Comparison of ENCODE assay signal across 9 cellular contexts in the genomic region with DNA sequence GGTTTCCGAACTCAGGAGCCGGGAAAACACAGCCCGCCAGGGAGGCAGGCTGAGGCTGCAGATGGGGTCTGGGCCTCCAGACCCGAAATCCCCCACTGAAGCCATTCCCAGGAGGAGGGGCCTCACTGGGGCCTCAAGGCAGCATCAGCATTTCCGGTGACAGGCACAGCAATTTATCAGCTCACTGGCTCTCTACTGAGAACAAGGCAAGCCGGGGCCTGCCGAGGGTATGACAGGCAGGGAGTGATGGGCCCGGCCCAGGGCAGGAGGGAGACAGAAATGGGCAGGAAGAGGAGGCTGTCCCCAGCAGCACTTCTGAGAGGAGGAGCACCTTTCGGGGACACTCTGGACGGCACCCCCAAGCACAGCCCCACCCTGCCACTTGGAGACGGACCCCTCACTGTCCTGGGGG. TPM values are rescaled to one million over a fixed set of nuclear protein-coding genes. Genes with fewer than 3 reads are reported as not detected.
DNase-seq lines count a peak whose midpoint lies in the region; ATAC-seq, FAIRE-seq and TF ChIP-seq lines count a peak whose summit lies in the region.
"Had no signal": no experiment of that assay in that cellular context is flagged by ENCODE, and none has a peak within 500 bp of the region (broad histone marks: within the 10 kb centered on the region; RNA-seq: fewer than 3 reads in every experiment).

No MANE protein-coding gene starts in this region.

- H3K4me3 ChIP-seq in A673 (ENCODE audit: low read depth, low read length, poor library complexity, severe bottlenecking) (no peak overlapping the region), Panc1 (ENCODE audit: low read depth in 2 of 2, low read length in 2 of 2) (no peak overlapping the region), keratinocyte (ENCODE audit: control insufficient read depth in 2 of 3, extremely low read depth in 1 of 3, insufficient read depth in 2 of 3, low read depth in 1 of 3, low read length in 3 of 3) (peak overlapping the region in 2 of 3 experiments; percentile 40 to 52)

- H3K9me1 ChIP-seq in keratinocyte (ENCODE audit: control insufficient read depth, extremely low read depth, insufficient read depth, low read length), result peaks cover 4% of the 10 kb centered on the region

- intact Hi-C loops in A673 (cut with micrococcal nuclease; ENCODE audit: unreplicated experiment), result no loop called here
- intact Hi-C loops in Panc1 (cut with micrococcal nuclease; ENCODE audit: unreplicated experiment), result no loop called here

- H2AFZ ChIP-seq in keratinocyte (ENCODE audit: control insufficient read depth, low read length), result no peak overlapping the region

- FAIRE-seq in keratinocyte (lab: Jason Lieb, UNC), result peak; percentile 90

- H3K4me1 ChIP-seq in A673 (ENCODE audit: insufficient read depth, low read length, poor library complexity, severe bottlenecking), result peaks cover 22% of the 10 kb centered on the region
- H3K4me1 ChIP-seq in Panc1 (ENCODE audit: control insufficient read depth, insufficient read depth, low read length), result peaks cover 32% of the 10 kb centered on the region
- H3K4me1 ChIP-seq in keratinocyte (ENCODE audit: control insufficient read depth, extremely low read depth, insufficient read depth, low read length), result peaks cover 100% of the 10 kb centered on the region

- peak overlapping the region; percentile 92 for H3K4me2 ChIP-seq in keratinocyte (ENCODE audit: control insufficient read depth, extremely low read depth, insufficient read depth, low read depth, low read length)

- H3K27me3 ChIP-seq in A673 (replicated peaks; ENCODE audit: insufficient read depth, low read depth, low read length, poor library complexity) (no peaks in the 10 kb centered on the region), Panc1 (ENCODE audit: control insufficient read depth, insufficient read depth, low read length) (no peaks in the 10 kb centered on the region), keratinocyte (ENCODE audit: control insufficient read depth, extremely low read depth, insufficient read depth, low read length) (no peaks in the 10 kb centered on the region)

- dilution Hi-C loops in keratinocyte (cut with MboI; ENCODE audit: extremely low pct_ligation_motif_present, low sequenced_read_pairs), result no loop called here

- CTCF ChIA-PET in A673 (lab: Charles Lee), result no interaction called here
- CTCF ChIA-PET in Panc1 (lab: Charles Lee), result no interaction called here

- H3K27ac ChIP-seq in A673 (ENCODE audit: low read depth, low read length, poor library complexity, severe bottlenecking) (peak overlapping the region; percentile 57), Panc1 (ENCODE audit: low read length) (no peak overlapping the region), keratinocyte (ENCODE audit: control insufficient read depth, insufficient read depth, low read length) (peak overlapping the region; percentile 96)

- DNase-seq in A673 (ENCODE audit: low spot score) (peak; percentile 63), Panc1 (ENCODE audit: low read depth, low spot score) (no peak), keratinocyte (ENCODE audit: low read depth, low spot score) (no peak), NCI-H146 (lab: John Stamatoyannopoulos, UW) (no peak), G401 (ENCODE audit: low spot score) (no peak), NCI-H1092 (lab: John Stamatoyannopoulos, UW) (no peak)
- DNase-seq in activated CD8-positive, alpha-beta memory T cell treated with anti-CD3 and anti-CD28 coated beads, Interleukin-2, amount 50 U/mL, for 48 hours, result no peak
- DNase-seq: effector CD4-positive, alpha-beta T cell had no signal

- peaks cover 24% of the 10 kb centered on the region for H4K20me1 ChIP-seq in keratinocyte (ENCODE audit: control insufficient read depth, extremely low read depth, insufficient read depth, low read length)

- in situ Hi-C loops in Panc1 (cut with HindIII; ENCODE audit: low pct_unique_long_range_greater_than_20kb, low sequenced_read_pairs), result no loop called here
- in situ Hi-C loops in G401 (cut with HindIII; ENCODE audit: low sequenced_read_pairs), result no loop called here

- H3K36me3 ChIP-seq in A673 (ENCODE audit: insufficient read depth, low read length, poor library complexity, severe bottlenecking) (no peaks in the 10 kb centered on the region), Panc1 (ENCODE audit: control insufficient read depth, insufficient read depth, low read length) (no peaks in the 10 kb centered on the region), keratinocyte (ENCODE audit: control insufficient read depth in 2 of 2, extremely low read depth in 1 of 2, insufficient read depth in 2 of 2, low read length in 2 of 2) (peaks cover 31 to 77% of the 10 kb centered on the region in 2 experiments)

- BruUV-seq in A673 (replicated peaks; lab: Mats Ljungman, UMichigan) (no TSS peak), Panc1 (replicated peaks; lab: Mats Ljungman, UMichigan) (no TSS peak)

- ATAC-seq in GM21529 (IDR thresholded peaks at IDR 0.05; ENCODE audit: unreplicated experiment), result peak; percentile 39
- 0 out of 2 replicates have a peak, but pooled peaks have one; percentile 22 for ATAC-seq in Panc1

- TF ChIP-seq CTCF in A673 (conservative IDR thresholded peaks at IDR 0.05; ENCODE audit: low read depth, low read length), result no peak
- TF ChIP-seq CTCF in Panc1 (IDR thresholded peaks at IDR 0.05), result no peak
- TF ChIP-seq CTCF in keratinocyte (optimal IDR thresholded peaks at IDR 0.05 in 1 of 3, IDR thresholded peaks at IDR 0.05 in 1 of 3, conservative IDR thresholded peaks at IDR 0.05 in 1 of 3; ENCODE audit: extremely low read depth in 1 of 3, insufficient read depth in 2 of 3, low read length in 3 of 3), result no peak

- peak overlapping the region; percentile 96 for H3K9ac ChIP-seq in keratinocyte (ENCODE audit: control insufficient read depth, extremely low read depth, insufficient read depth, low read length)

- no peaks in the 10 kb centered on the region for H3K9me3 ChIP-seq in A673 (ENCODE audit: low read depth, low read length, poor library complexity, severe bottlenecking)
- H3K9me3 ChIP-seq in Panc1 (ENCODE audit: control insufficient read depth, insufficient read depth, low read depth, low read length), result no peaks in the 10 kb centered on the region
- H3K9me3 ChIP-seq in keratinocyte (ENCODE audit: control insufficient read depth, low read depth, low read length), result no peaks in the 10 kb centered on the region

- peaks cover 98% of the 10 kb centered on the region for H3K79me2 ChIP-seq in keratinocyte (ENCODE audit: control insufficient read depth, insufficient read depth, low read length)

- POLR2A ChIA-PET in A673 (lab: Charles Lee; ENCODE audit: low non-redundant PET), result no interaction called here
- POLR2A ChIA-PET in Panc1 (lab: Charles Lee), result no interaction called here

RNA-seq across cellular contexts. Expression of gene SDC1, which starts 12.5 kb away (rescaled TPM):
- total RNA-seq in A673 (2021) (1.4 and 2.9 TPM in 2 replicates), Panc1 (2021; ENCODE audit: unreplicated experiment) (93.0 TPM)
- polyA plus RNA-seq in Panc1 (2012; ENCODE audit: insufficient read length), result 74.4 TPM
- polyA plus RNA-seq in keratinocyte, result 696 to 1,073 TPM (median 1,057 TPM) in 3 replicates
- 577 TPM for polyA plus RNA-seq in keratinocyte (2011; ENCODE audit: low read depth)
- polyA plus RNA-seq in keratinocyte (2011; cell fraction: cytosol; rRNA removed), result 226 and 414 TPM in 2 replicates
- 1,167 and 1,399 TPM in 2 replicates for polyA plus RNA-seq in keratinocyte (2011; cell fraction: nucleus; rRNA removed)
- polyA plus RNA-seq in keratinocyte (2012; ENCODE audit: low replicate concordance), result 758 and 1,072 TPM in 2 replicates
- polyA minus RNA-seq in keratinocyte, result 474 to 810 TPM (median 579 TPM) in 3 replicates
- 947 TPM for polyA minus RNA-seq in keratinocyte (2011; cell fraction: cytosol; rRNA and poly(A)+ RNA removed)
- 1,336 and 1,444 TPM in 2 replicates for polyA minus RNA-seq in keratinocyte (2011; cell fraction: nucleus; rRNA and poly(A)+ RNA removed)
- 37.4 and 45.5 TPM in 2 replicates for total RNA-seq in G401 (2014; rRNA removed; shearing (Covaris generic))

Comparison
In these comparisons a context has a peak if more than half of its experiments do, and no peak if none do; other contexts are left out.
1. H3K4me3 ChIP-seq: peak in keratinocyte (2 of 3); none in A673 (single experiment) and Panc1 (0 of 2).